8 cellular contexts compared by ENCODE assay signal in genomic region chr3:196385446-196385845, GRCh38. TPM values are rescaled to one million over a fixed set of nuclear protein-coding genes. Genes with fewer than 3 reads are reported as not detected.
"Had no signal": no experiment of that assay in that cellular context is flagged by ENCODE, and none has a peak within 500 bp of the region (broad histone marks: within the 10 kb centered on the region; RNA-seq: fewer than 3 reads in every experiment).

No MANE protein-coding gene starts in this region.

RNA-seq across cellular contexts. Expression of gene TM4SF19, which starts 47.3 kb away (rescaled TPM):
- total RNA-seq: stomach, temporal lobe, thoracic aorta, tibial nerve, transverse colon, urinary bladder, uterus, vagina had no signal
- polyA plus RNA-seq: urinary bladder had no signal
